Comparison of ENCODE assay signal across 11 cellular contexts in the genomic region with DNA sequence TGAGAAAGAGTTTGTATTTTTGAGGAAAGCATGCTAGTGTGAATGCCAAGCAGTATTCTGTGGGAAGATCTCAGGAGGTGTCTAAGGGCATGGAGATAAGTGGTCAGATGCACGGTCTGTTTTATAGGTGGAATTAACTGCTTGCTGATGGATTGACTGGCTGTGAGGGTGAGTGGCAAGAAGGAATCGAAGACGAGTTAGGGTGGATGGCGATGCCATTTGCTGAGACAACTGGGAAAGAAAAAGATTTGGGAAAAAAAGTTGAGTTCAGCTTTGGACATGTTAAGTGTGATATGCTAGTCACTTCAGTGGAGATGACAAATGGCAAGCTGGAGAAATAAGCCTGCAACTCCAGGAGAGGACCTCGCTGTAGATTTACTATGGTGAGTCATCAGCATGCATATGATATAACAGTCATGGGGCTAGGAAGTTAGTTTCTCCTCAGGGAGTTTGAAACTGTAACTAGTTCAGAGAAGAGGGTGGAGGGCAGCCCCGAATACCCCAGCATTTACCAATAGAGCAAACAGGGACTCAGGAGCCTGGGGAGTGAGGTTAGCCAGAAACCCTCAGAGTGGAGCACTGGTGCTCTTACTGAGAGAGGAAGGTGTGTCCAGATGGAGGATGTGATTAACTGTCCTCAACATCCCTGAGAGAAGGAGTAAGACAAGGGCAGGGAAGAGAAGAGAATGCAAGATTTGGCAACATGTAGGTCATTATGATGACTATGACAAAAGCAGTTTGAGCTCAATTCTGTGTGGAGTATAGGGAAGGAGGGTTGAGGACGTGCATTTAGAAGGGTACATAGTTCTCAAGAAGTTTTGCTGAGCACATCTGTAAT. TPM values are rescaled to one million over a fixed set of nuclear protein-coding genes. Genes with fewer than 3 reads are reported as not detected.
DNase-seq lines count a peak whose midpoint lies in the region; ATAC-seq and TF ChIP-seq lines count a peak whose summit lies in the region.
"Had no signal": no experiment of that assay in that cellular context is flagged by ENCODE, and none has a peak within 500 bp of the region (broad histone marks: within the 10 kb centered on the region; RNA-seq: fewer than 3 reads in every experiment).

No MANE protein-coding gene starts in this region.

- H3K27ac ChIP-seq in BLaER1 = no peak overlapping the region
- no peak overlapping the region for H3K27ac ChIP-seq in hepatocyte

- H3K4me3 Mint-ChIP-seq in osteocyte (ENCODE audit: unreplicated experiment) = no peak overlapping the region
- H3K4me3 Mint-ChIP-seq: stimulated activated naive CD8-positive, alpha-beta T cell treated with anti-CD3 and anti-CD28 coated beads, Interleukin-15, Interleukin-2, amounts not matched to agents 100 ng/mL and 50 ng/mL, for 24 hours had no signal

- no peak for ATAC-seq in HG02973 (IDR thresholded peaks at IDR 0.05; ENCODE audit: unreplicated experiment)

- peaks cover 22% of the 10 kb centered on the region for H3K4me1 Mint-ChIP-seq in osteocyte (ENCODE audit: unreplicated experiment)

- POLR2A ChIA-PET in HEK293T (lab: Yijun Ruan, JAX) = no interaction called here

- 68% methylated on average over 7 of the region's 7 CpGs for WGBS in hepatocyte (ENCODE audit: low lambda C conversion rate, missing lambda C conversion rate)

- H3K27me3 ChIP-seq in BLaER1 (no peaks in the 10 kb centered on the region), hepatocyte (no peaks in the 10 kb centered on the region)

- H3K9ac ChIP-seq in BLaER1 = no peak overlapping the region

- DNase-seq in HEK293T (ENCODE audit: extremely low spot score) = no peak
- peak; percentile 31 for DNase-seq in T1000 (lab: John Stamatoyannopoulos, UW)
- peak; percentile 48 for DNase-seq in hepatocyte (ENCODE audit: low spot score)
- no peak for DNase-seq in NCI-H1436 (lab: John Stamatoyannopoulos, UW)
- DNase-seq in NCI-H187 treated with DMSO at 0.1 percent for 48 hours (lab: John Stamatoyannopoulos, UW) = no peak
- no peak for DNase-seq in osteocyte (ENCODE audit: extremely low spot score, unreplicated experiment)
- DNase-seq: NCI-H226 had no signal

- H3K4me3 ChIP-seq in BLaER1 (no peak overlapping the region), hepatocyte (no peak overlapping the region)

- H3K36me3 Mint-ChIP-seq in osteocyte (ENCODE audit: unreplicated experiment) = no peaks in the 10 kb centered on the region

- H4K20me1 ChIP-seq in BLaER1 (peaks cover 14% of the 10 kb centered on the region), hepatocyte (ENCODE audit: insufficient read depth, poor library complexity, severe bottlenecking) (no peaks in the 10 kb centered on the region)

- peaks cover 3% of the 10 kb centered on the region for H3K9me3 Mint-ChIP-seq in osteocyte (ENCODE audit: unreplicated experiment)
- H3K9me3 Mint-ChIP-seq: stimulated activated naive CD8-positive, alpha-beta T cell treated with anti-CD3 and anti-CD28 coated beads, Interleukin-15, Interleukin-2, amounts not matched to agents 100 ng/mL and 50 ng/mL, for 24 hours; T-helper 1 cell treated with Interleukin-12 subunit alpha and Interleukin-12 subunit beta and Interleukin-4 antibody, amounts not matched to agents 30 μg/mL and 1 μg/mL, for 36 hours had no signal

- peaks cover 41% of the 10 kb centered on the region for H3K4me1 ChIP-seq in BLaER1
- peaks cover 8% of the 10 kb centered on the region for H3K4me1 ChIP-seq in hepatocyte (ENCODE audit: insufficient read depth)

- H3K36me3 ChIP-seq in BLaER1 (peaks cover under 1% of the 10 kb centered on the region; the same call in 1 of the 2 replicates), hepatocyte (replicated peaks; ENCODE audit: insufficient read depth, low read depth) (no peaks in the 10 kb centered on the region)

- H2AFZ ChIP-seq in hepatocyte = no peak overlapping the region

- H3K79me2 ChIP-seq in hepatocyte = peaks cover 8% of the 10 kb centered on the region

- no peak overlapping the region for H3K27ac Mint-ChIP-seq in osteocyte (ENCODE audit: unreplicated experiment)
- H3K27ac Mint-ChIP-seq: stimulated activated naive CD8-positive, alpha-beta T cell treated with anti-CD3 and anti-CD28 coated beads, Interleukin-15, Interleukin-2, amounts not matched to agents 100 ng/mL and 50 ng/mL, for 24 hours; T-helper 1 cell treated with Interleukin-12 subunit alpha and Interleukin-12 subunit beta and Interleukin-4 antibody, amounts not matched to agents 30 μg/mL and 1 μg/mL, for 36 hours had no signal

- peak overlapping the region; percentile 74 for H3K4me2 ChIP-seq in BLaER1
- H3K4me2 ChIP-seq in hepatocyte = no peak overlapping the region

- H3K9me3 ChIP-seq in BLaER1 = no peaks in the 10 kb centered on the region
- no peaks in the 10 kb centered on the region for H3K9me3 ChIP-seq in hepatocyte (ENCODE audit: low read depth)

- TF ChIP-seq CTCF in hepatocyte (IDR thresholded peaks at IDR 0.05; ENCODE audit: poor library complexity) (no peak), osteocyte (IDR thresholded peaks at IDR 0.05) (no peak)

- CTCF ChIA-PET in HEK293T (lab: Yijun Ruan, JAX) = no interaction called here

- H3K9me2 ChIP-seq in hepatocyte (replicated peaks; ENCODE audit: insufficient read depth) = no peaks in the 10 kb centered on the region

- peaks cover 4% of the 10 kb centered on the region for H3K27me3 Mint-ChIP-seq in osteocyte (ENCODE audit: unreplicated experiment)
- H3K27me3 Mint-ChIP-seq: stimulated activated naive CD8-positive, alpha-beta T cell treated with anti-CD3 and anti-CD28 coated beads, Interleukin-15, Interleukin-2, amounts not matched to agents 100 ng/mL and 50 ng/mL, for 24 hours had no signal

TF ChIP-seq in HEK293T, 16 proteins besides CTCF, POLR2A, EP300 and RAD21:
- TF ChIP-seq TARDBP (IDR thresholded peaks at IDR 0.05) (no peak), L3MBTL2 (conservative IDR thresholded peaks at IDR 0.05) (no peak), SP1 (IDR thresholded peaks at IDR 0.05) (no peak), ELF4 (IDR thresholded peaks at IDR 0.05) (no peak), FOXM1 (IDR thresholded peaks at IDR 0.05; ENCODE audit: borderline replicate concordance) (no peak)
- TF ChIP-seq, protein P1, sequence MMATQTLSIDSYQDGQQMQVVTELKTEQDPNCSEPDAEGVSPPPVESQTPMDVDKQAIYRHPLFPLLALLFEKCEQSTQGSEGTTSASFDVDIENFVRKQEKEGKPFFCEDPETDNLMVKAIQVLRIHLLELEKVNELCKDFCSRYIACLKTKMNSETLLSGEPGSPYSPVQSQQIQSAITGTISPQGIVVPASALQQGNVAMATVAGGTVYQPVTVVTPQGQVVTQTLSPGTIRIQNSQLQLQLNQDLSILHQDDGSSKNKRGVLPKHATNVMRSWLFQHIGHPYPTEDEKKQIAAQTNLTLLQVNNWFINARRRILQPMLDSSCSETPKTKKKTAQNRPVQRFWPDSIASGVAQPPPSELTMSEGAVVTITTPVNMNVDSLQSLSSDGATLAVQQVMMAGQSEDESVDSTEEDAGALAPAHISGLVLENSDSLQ (IDR thresholded peaks at IDR 0.05) = peak; percentile 73
TF ChIP-seq in HEK293T: peak in this region for 1.

RNA-seq across cellular contexts. Expression of a gene that starts 2.0 kb away (rescaled TPM):
- total RNA-seq in hepatocyte = 25.6 and 37.3 TPM in 2 replicates
- 21.1 and 25.4 TPM in 2 replicates for polyA plus RNA-seq in hepatocyte
- 13.8 and 14.1 TPM in 2 replicates for total RNA-seq in osteocyte

Comparison
In these comparisons a context has a peak if more than half of its experiments do, and no peak if none do; other contexts are left out.
1. DNase-seq: peak in T1000 (single experiment) and hepatocyte (single experiment); none in HEK293T (single experiment), NCI-H1436 (single experiment), NCI-H187 treated with DMSO at 0.1 percent for 48 hours (single experiment) and osteocyte (single experiment).